ENCODE assay signal across 10 cellular contexts in the genomic region with DNA sequence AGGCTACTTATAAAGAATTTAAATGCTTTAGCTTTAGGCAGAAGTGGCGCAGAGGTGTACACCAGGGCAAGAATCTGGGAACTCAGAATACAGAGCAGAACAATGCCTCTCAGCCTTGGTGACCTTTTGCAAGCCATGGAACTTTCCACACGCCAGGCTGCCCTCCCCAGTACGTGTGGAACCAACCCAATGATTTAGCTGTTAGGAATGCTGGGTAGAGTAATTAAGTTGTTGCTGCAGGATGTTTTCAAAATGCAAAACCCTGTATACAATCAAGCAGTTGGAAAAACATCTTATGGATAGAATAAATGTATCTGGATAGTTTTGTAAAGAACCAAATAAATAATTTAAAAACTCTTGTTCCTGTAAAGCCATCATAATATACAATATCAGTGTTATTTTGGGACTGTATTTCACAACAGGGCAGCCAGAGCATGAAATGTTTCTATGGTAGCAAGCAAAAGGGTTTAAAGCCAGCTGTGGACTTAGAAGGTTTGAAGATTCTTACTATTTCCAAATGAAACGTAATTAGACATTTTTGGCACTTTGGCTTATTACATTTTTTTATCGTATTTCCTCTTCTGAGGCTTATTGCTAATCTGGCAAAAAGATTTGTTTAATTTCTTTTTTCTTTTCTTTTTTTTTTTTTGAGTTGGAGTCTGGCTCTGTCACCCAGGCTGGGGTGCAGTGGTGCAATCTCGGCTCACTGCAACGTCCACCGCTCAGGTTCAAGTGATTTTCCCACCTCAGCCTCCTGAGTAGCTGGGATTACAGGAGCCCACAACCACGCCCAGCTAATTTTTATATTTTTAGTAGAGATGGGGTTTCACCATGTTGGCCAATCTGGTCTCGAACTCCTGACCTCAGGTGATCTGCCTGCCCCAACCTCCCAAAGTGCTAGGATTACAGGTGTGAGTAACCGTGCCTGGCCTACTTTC. TPM values are rescaled to one million over a fixed set of nuclear protein-coding genes. Genes with fewer than 3 reads are reported as not detected.
A peak's percentile ranks its signal among the peaks of the same experiment; 100 is the strongest.
DNase-seq lines count a peak whose midpoint lies in the region; ATAC-seq and TF ChIP-seq lines count a peak whose summit lies in the region.
"Had no signal": no experiment of that assay in that cellular context is flagged by ENCODE, and none has a peak within 500 bp of the region (broad histone marks: within the 10 kb centered on the region; RNA-seq: fewer than 3 reads in every experiment).

No MANE protein-coding gene starts in this region.

- no peaks in the 10 kb centered on the region for H4K20me1 ChIP-seq in GM23248 (ENCODE audit: insufficient read depth)

- H3K27me3 ChIP-seq in GM23248 (replicated peaks; ENCODE audit: insufficient read depth) (no peaks in the 10 kb centered on the region), right atrium auricular region (no peaks in the 10 kb centered on the region)

- no peaks in the 10 kb centered on the region for H3K79me2 ChIP-seq in GM23248 (ENCODE audit: insufficient read depth)

- peak overlapping the region; percentile 88 for H3K27ac ChIP-seq in GM23248
- H3K27ac ChIP-seq in right atrium auricular region, result peak overlapping the region; percentile 62 to 68

- peak overlapping the region; percentile 64 for H3K4me2 ChIP-seq in GM23248 (ENCODE audit: unreplicated experiment)

- H3K36me3 ChIP-seq in GM23248 (ENCODE audit: low read depth), result no peaks in the 10 kb centered on the region
- H3K36me3 ChIP-seq in right atrium auricular region, result no peaks in the 10 kb centered on the region

- peak overlapping the region; percentile 32 for H2AFZ ChIP-seq in GM23248

- H3K9me3 Mint-ChIP-seq in activated T-helper 17 cell treated with anti-CD3 and anti-CD28 coated beads, Interleukin-2, amount 50 U/mL, for 72 hours, result no peaks in the 10 kb centered on the region

- H3K4me1 Mint-ChIP-seq in activated T-helper 17 cell treated with anti-CD3 and anti-CD28 coated beads, Interleukin-2, amount 50 U/mL, for 72 hours, result no peaks in the 10 kb centered on the region

- H3K27me3 Mint-ChIP-seq in activated T-helper 17 cell treated with anti-CD3 and anti-CD28 coated beads, Interleukin-2, amount 50 U/mL, for 72 hours, result no peaks in the 10 kb centered on the region

- H3K4me3 ChIP-seq in GM23248 (peak overlapping the region; percentile 46; the same call in 1 of the 2 replicates), right atrium auricular region (no peak overlapping the region)

- TF ChIP-seq CTCF in right atrium auricular region (IDR thresholded peaks at IDR 0.05), result no peak

- 35 to 36% methylated on average over 11 of the region's 11 CpGs for WGBS in GM23248 (ENCODE audit: low coverage in 1 of 2, low lambda C conversion rate in 2 of 2, missing lambda C conversion rate in 2 of 2), 2 experiments

- H3K9me3 ChIP-seq in GM23248 (ENCODE audit: low read depth), result no peaks in the 10 kb centered on the region
- H3K9me3 ChIP-seq in right atrium auricular region, result no peaks in the 10 kb centered on the region

- no peak overlapping the region for H3K27ac Mint-ChIP-seq in activated T-helper 17 cell treated with anti-CD3 and anti-CD28 coated beads, Interleukin-2, amount 50 U/mL, for 72 hours

- in situ Hi-C loops in GM23248 (cut with MboI), result no loop called here

- DNase-seq in GM23248 (peak; percentile 94), amygdala (lab: John Stamatoyannopoulos, UW) (peak in 40 of 56 donors; percentile 1 to 73 (median 34)), right atrium auricular region (ENCODE audit: low spot score) (peak; percentile 85), pulmonary artery endothelial cell (ENCODE audit: low read depth, low spot score) (peak; percentile 73), NCI-H2171 treated with DMSO at 0.1 percent for 48 hours (lab: John Stamatoyannopoulos, UW) (no peak)
- DNase-seq: stimulated activated CD8-positive, alpha-beta memory T cell treated with anti-CD3 and anti-CD28 coated beads, Interleukin-4, amount 100 ng/mL, for 48 hours had no signal

- peaks cover 22% of the 10 kb centered on the region for H3F3A ChIP-seq in GM23248 (ENCODE audit: insufficient read depth)

- H3K4me3 Mint-ChIP-seq in activated T-helper 17 cell treated with anti-CD3 and anti-CD28 coated beads, Interleukin-2, amount 50 U/mL, for 72 hours, result no peak overlapping the region

- H3K9me2 ChIP-seq in GM23248 (ENCODE audit: insufficient read depth), result no peaks in the 10 kb centered on the region

- no peaks in the 10 kb centered on the region for H3K36me3 Mint-ChIP-seq in activated T-helper 17 cell treated with anti-CD3 and anti-CD28 coated beads, Interleukin-2, amount 50 U/mL, for 72 hours (ENCODE audit: low read depth)

- H3K4me1 ChIP-seq in GM23248 (ENCODE audit: insufficient read depth) (peaks cover 35% of the 10 kb centered on the region), right atrium auricular region (peaks cover 0 to 42% of the 10 kb centered on the region in 2 donors)

- H3K9ac ChIP-seq in GM23248, result peak overlapping the region; percentile 52

- ATAC-seq in HG02884 (IDR thresholded peaks at IDR 0.05; ENCODE audit: unreplicated experiment), result no peak
- ATAC-seq in activated T-helper 17 cell treated with anti-CD3 and anti-CD28 coated beads, Interleukin-2, amount 50 U/mL, for 72 hours (replicated peaks), result no peak
- ATAC-seq in GM18498 (IDR thresholded peaks at IDR 0.05; ENCODE audit: unreplicated experiment), result no peak

RNA-seq across cellular contexts. Expression of a gene that starts 19.6 kb away (rescaled TPM):
- 1.6 TPM in 1 of 2 replicates, not detected in the other for total RNA-seq in GM23248 (2014; rRNA removed; shearing (Covaris generic))
- polyA plus RNA-seq in GM23248 (2016; fragmentation: Nextera tagmentation; extraction: Ambion mirVana), result 1.8 and 2.0 TPM in 2 replicates
- total RNA-seq in right atrium auricular region (under 1 TPM in 1 of 2 donors, not detected in 1; 0.31 TPM), pulmonary artery endothelial cell (0.35 and 0.73 TPM in 2 replicates)
- not detected for total RNA-seq in activated T-helper 17 cell treated with anti-CD3 and anti-CD28 coated beads, Interleukin-2, amount 50 U/mL, for 72 hours
- total RNA-seq: glomerular endothelial cell had no signal

RNA-seq across cellular contexts. Expression of a gene that starts 28.8 kb away (rescaled TPM):
- total RNA-seq in GM23248 (2014; rRNA removed; shearing (Covaris generic)), result 28.1 and 28.9 TPM in 2 replicates
- polyA plus RNA-seq in GM23248 (2016; fragmentation: Nextera tagmentation; extraction: Ambion mirVana), result 29.3 and 31.4 TPM in 2 replicates
- total RNA-seq in right atrium auricular region (100 to 1,000 TPM in 1 of 2 donors, 10 to 100 TPM in 1; 64.9 to 151 TPM), pulmonary artery endothelial cell (3.9 and 5.5 TPM in 2 replicates)
- 1 to 10 TPM; 6.5 to 7.4 TPM for total RNA-seq in activated T-helper 17 cell treated with anti-CD3 and anti-CD28 coated beads, Interleukin-2, amount 50 U/mL, for 72 hours
